In genomic region chr2:138910427-138910826, GRCh38 we compare ENCODE assay signal across 32 cellular contexts.
"Had no signal": no experiment of that assay in that cellular context is flagged by ENCODE, and none has a peak within 500 bp of the region (broad histone marks: within the 10 kb centered on the region; RNA-seq: fewer than 3 reads in every experiment).

No MANE protein-coding gene starts in this region.

- H3K27me3 ChIP-seq: ascending aorta, breast epithelium, cardiac muscle cell, colonic mucosa, esophagus squamous epithelium, gastroesophageal sphincter, heart right ventricle, hepatocyte had no signal

- H3K36me3 ChIP-seq: ascending aorta, breast epithelium, cardiac muscle cell, colonic mucosa, esophagus squamous epithelium, gastroesophageal sphincter, heart right ventricle, WERI-Rb-1 had no signal

- H3K4me2 ChIP-seq: hepatocyte had no signal

- DNase-seq: activated B cell treated with CpG ODN at 0.5 μM for 24 hours; activated CD4-positive, alpha-beta memory T cell treated with anti-CD3 and anti-CD28 coated beads for 36 hours; activated CD4-positive, alpha-beta T cell treated with anti-CD3 and anti-CD28 coated beads for 48 hours; activated CD4-positive, alpha-beta T cell treated with anti-CD3 and anti-CD28 coated beads, Interleukin-2, amount 50 U/mL, for 1 hour; activated CD8-positive, alpha-beta memory T cell treated with anti-CD3 and anti-CD28 coated beads, Interleukin-2, amount 10 ng/mL, durations not matched to agents 7 days and 5 days; activated CD8-positive, alpha-beta memory T cell treated with anti-CD3 and anti-CD28 coated beads, Interleukin-2, amount 50 U/mL, for 4 hours; activated CD8-positive, alpha-beta T cell treated with anti-CD3 and anti-CD28 coated beads, Interleukin-2, amount 10 ng/mL, durations not matched to agents 7 days and 5 days; activated effector memory CD4-positive, alpha-beta T cell treated with anti-CD3 and anti-CD28 coated beads, Interleukin-2, amount 50 U/mL, for 16 hours; activated naive CD4-positive, alpha-beta T cell; activated naive CD4-positive, alpha-beta T cell treated with anti-CD3 and anti-CD28 coated beads, Interleukin-2, amount 10 ng/mL, durations not matched to agents 7 days and 5 days; activated naive CD8-positive, alpha-beta T cell treated with anti-CD3 and anti-CD28 coated beads, Interleukin-2, amount 10 ng/mL, durations not matched to agents 7 days and 5 days; activated T-cell treated with anti-CD3 and anti-CD28 coated beads, Interleukin-2, amount 50 U/mL, for 1 hour; activated T-cell treated with anti-CD3 and anti-CD28 coated beads, Interleukin-2, amount 50 U/mL, for 48 hours; central memory CD4-positive, alpha-beta T cell; cerebellar nuclear complex; colonic mucosa; effector CD8-positive, alpha-beta T cell; esophagus squamous epithelium; foreskin melanocyte; heart right ventricle; T1000; WERI-Rb-1 had no signal

- H2AFZ ChIP-seq: hepatocyte had no signal

- FAIRE-seq: endometrium, endothelial cell of umbilical vein had no signal

- H3K4me1 ChIP-seq: ascending aorta, breast epithelium, colonic mucosa, esophagus squamous epithelium, gastroesophageal sphincter, heart right ventricle had no signal

- H3K9me3 ChIP-seq: ascending aorta, breast epithelium, colonic mucosa, esophagus squamous epithelium, gastroesophageal sphincter, heart right ventricle had no signal

- H3K27ac ChIP-seq: ascending aorta, breast epithelium, cardiac muscle cell, colonic mucosa, epithelial cell of prostate, esophagus squamous epithelium, gastroesophageal sphincter, heart right ventricle, hepatocyte, WERI-Rb-1 had no signal

- H3K4me3 ChIP-seq: ascending aorta, breast epithelium, cardiac muscle cell, colonic mucosa, esophagus squamous epithelium, gastroesophageal sphincter, heart right ventricle, hepatocyte had no signal

- H3K79me2 ChIP-seq: hepatocyte had no signal

- ATAC-seq: activated CD4-positive, CD25-positive, alpha-beta regulatory T cell treated with anti-CD3 and anti-CD28 coated beads, Interleukin-2, amount 50 U/mL, for 24 hours; activated CD8-positive, alpha-beta memory T cell treated with anti-CD3 and anti-CD28 coated beads, Interleukin-2, amount 10 ng/mL, durations not matched to agents 7 days and 5 days; activated CD8-positive, alpha-beta T cell treated with anti-CD3 and anti-CD28 coated beads, Interleukin-2, amount 10 ng/mL, durations not matched to agents 7 days and 5 days; activated naive CD4-positive, alpha-beta T cell treated with anti-CD3 and anti-CD28 coated beads, Interleukin-2, amount 50 U/mL, for 72 hours; gastroesophageal sphincter; heart right ventricle had no signal
